ENCODE assay signal across 1 cellular context in genomic region chr12:21831671-21832357, GRCh38.
TF ChIP-seq lines count a peak whose summit lies in the region.

No MANE protein-coding gene starts in this region.

TF ChIP-seq in IMR-90, 13 proteins besides CTCF, POLR2A, EP300 and RAD21 (continued from another document):
- TF ChIP-seq, protein P1, sequence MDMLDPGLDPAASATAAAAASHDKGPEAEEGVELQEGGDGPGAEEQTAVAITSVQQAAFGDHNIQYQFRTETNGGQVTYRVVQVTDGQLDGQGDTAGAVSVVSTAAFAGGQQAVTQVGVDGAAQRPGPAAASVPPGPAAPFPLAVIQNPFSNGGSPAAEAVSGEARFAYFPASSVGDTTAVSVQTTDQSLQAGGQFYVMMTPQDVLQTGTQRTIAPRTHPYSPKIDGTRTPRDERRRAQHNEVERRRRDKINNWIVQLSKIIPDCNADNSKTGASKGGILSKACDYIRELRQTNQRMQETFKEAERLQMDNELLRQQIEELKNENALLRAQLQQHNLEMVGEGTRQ (IDR thresholded peaks at IDR 0.05; ENCODE audit: low read depth, low read length), result no peak
- TF ChIP-seq MXI1 (IDR thresholded peaks at IDR 0.05; ENCODE audit: borderline replicate concordance, low read depth, low read length) (no peak), NFE2L2 (IDR thresholded peaks at IDR 0.05; ENCODE audit: low read depth, low read length) (no peak), RFX5 (IDR thresholded peaks at IDR 0.05; ENCODE audit: low read depth, low read length) (no peak), BHLHE40 (IDR thresholded peaks at IDR 0.05; ENCODE audit: low read depth, low read length) (no peak), CHD1 (IDR thresholded peaks at IDR 0.05; ENCODE audit: low read depth, low read length) (no peak), SMC3 (IDR thresholded peaks at IDR 0.05; ENCODE audit: low read depth, low read length) (no peak), CEBPB (IDR thresholded peaks at IDR 0.05; ENCODE audit: low read depth, low read length) (no peak), ELK1 (IDR thresholded peaks at IDR 0.05; ENCODE audit: borderline replicate concordance, low read depth, low read length) (no peak), MAZ (IDR thresholded peaks at IDR 0.05; ENCODE audit: borderline replicate concordance, low read depth, low read length) (no peak), RCOR1 (IDR thresholded peaks at IDR 0.05; ENCODE audit: insufficient replicate concordance, low read length) (no peak)
